In the genomic region with DNA sequence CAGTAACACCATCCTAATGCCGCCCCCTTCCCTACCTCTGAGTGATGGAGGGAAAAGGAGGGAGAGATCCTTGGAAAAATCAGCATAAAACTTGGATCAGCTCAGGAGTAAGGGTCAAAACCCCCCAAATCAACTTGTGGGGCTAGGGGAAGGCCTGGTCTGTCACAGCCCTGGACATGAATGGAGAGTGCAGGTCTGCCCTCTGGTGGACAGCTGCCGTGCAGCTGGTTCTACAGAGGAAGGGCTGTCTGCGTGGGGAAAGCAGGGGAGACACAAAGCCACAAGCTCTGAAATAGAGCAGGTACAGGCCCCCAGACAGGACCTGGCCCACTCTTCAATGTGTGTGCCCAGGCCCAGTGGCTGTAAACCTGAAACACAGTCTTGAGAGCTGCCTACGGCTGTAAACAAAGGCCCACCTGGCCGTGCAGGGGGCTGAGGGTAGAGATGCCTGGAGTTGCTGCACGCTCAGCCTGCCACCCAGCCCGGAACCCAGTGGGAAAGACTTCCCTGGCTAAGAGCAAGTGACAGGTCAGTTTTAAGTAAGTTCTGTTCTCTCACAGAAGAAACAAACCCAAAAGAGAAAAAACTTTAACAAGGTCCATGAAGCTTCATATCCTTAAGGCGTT, we compare ENCODE assay signal across 9 cellular contexts. TPM values are rescaled to one million over a fixed set of nuclear protein-coding genes. Genes with fewer than 3 reads are reported as not detected.
DNase-seq lines count a peak whose midpoint lies in the region; ATAC-seq, FAIRE-seq and TF ChIP-seq lines count a peak whose summit lies in the region.
"Had no signal": no experiment of that assay in that cellular context is flagged by ENCODE, and none has a peak within 500 bp of the region (broad histone marks: within the 10 kb centered on the region; RNA-seq: fewer than 3 reads in every experiment).

No MANE protein-coding gene starts in this region.

- POLR2A ChIA-PET in WTC11 (lab: Charles Lee) (interaction anchor here (0.6 to 1.0 kb wide), 3 partner anchors 136 to 960 kb away, joined by 3 read pairs; no protein-coding TSS in a partner anchor), HepG2 (lab: Yijun Ruan, JAX) (interaction anchor here (0.8 to 2.5 kb wide), 6 partner anchors 17 to 152 kb away, joined by 3 to 12 read pairs (median 4); a partner anchor contains a TSS)

- no peaks in the 10 kb centered on the region for H3K27me3 ChIP-seq in HepG2 (ENCODE audit: control insufficient read depth in 1 of 2, insufficient read depth in 2 of 2, low read length in 2 of 2)

- H3K9ac ChIP-seq in HepG2 (ENCODE audit: insufficient read depth, low read depth, low read length), result no peak overlapping the region

- 0 out of 2 replicates have a peak overlapping the region, but pooled peaks have one; percentile 34 for H3K4me2 ChIP-seq in HepG2 (ENCODE audit: low read depth, low read length)

- H3K4me1 Mint-ChIP-seq in WTC11, result no peaks in the 10 kb centered on the region

- CTCF ChIA-PET in WTC11 (lab: Charles Lee) (interaction anchor here (0.6 to 14.6 kb wide), 43 partner anchors 9 to 326 kb away, joined by 3 to 409 read pairs (median 6); a partner anchor contains a TSS), HepG2 (lab: Yijun Ruan, JAX; ENCODE audit: low intra/inter-chr PET ratio, low total read pairs) (interaction anchor here (1.8 to 2.9 kb wide), 4 partner anchors 11 to 258 kb away, joined by 4 to 22 read pairs (median 16); no protein-coding TSS in a partner anchor)

- no peaks in the 10 kb centered on the region for H3K9me3 ChIP-seq in HepG2 (ENCODE audit: low read length)

- TF ChIP-seq CTCF in WTC11 (IDR thresholded peaks at IDR 0.05), result peak; percentile 78
- peak; percentile 94 for TF ChIP-seq CTCF in cardiac fibroblast (IDR thresholded peaks at IDR 0.05; ENCODE audit: low read depth, low read length)
- peak; percentile 86 for TF ChIP-seq CTCF in HepG2 (CRISPR knock-in tag; IDR thresholded peaks at IDR 0.05)

- WGBS in HepG2 (ENCODE audit: low lambda C conversion rate), result 81% methylated on average over 8 of the region's 8 CpGs

- TF ChIP-seq EP300 in HepG2 (IDR thresholded peaks at IDR 0.05; ENCODE audit: low read depth in 2 of 2, low read length in 2 of 2) (no peak), HepG2 (CRISPR knock-in tag; IDR thresholded peaks at IDR 0.05; ENCODE audit: borderline replicate concordance) (no peak)

- H3K4me3 ChIP-seq in cardiac fibroblast (replicated peaks in 1 of 2; ENCODE audit: low read depth in 2 of 2, low read length in 2 of 2) (no peak overlapping the region), HepG2 (replicated peaks in 1 of 3; ENCODE audit: insufficient read depth in 1 of 3, low read depth in 2 of 3, low read length in 3 of 3) (no peak overlapping the region)

- in situ Hi-C loops in HepG2 (cut with HindIII; ENCODE audit: extremely low pct_ligation_motif_present, low pct_unique_long_range_greater_than_20kb), result loop anchor here (10.0 kb wide), 1 partner anchor 323 kb away; a partner anchor contains a TSS

- no peaks in the 10 kb centered on the region for H3K27me3 Mint-ChIP-seq in WTC11 (ENCODE audit: low read depth)
- H3K27me3 Mint-ChIP-seq: activated naive CD8-positive, alpha-beta T cell had no signal

- H3K4me1 ChIP-seq in HepG2 (ENCODE audit: insufficient read depth, low read length), result peaks cover 20% of the 10 kb centered on the region

- H3K9me3 Mint-ChIP-seq in WTC11, result no peaks in the 10 kb centered on the region

- peaks cover 53 to 87% of the 10 kb centered on the region in 2 experiments for H3K36me3 ChIP-seq in HepG2 (replicated peaks in 1 of 2; ENCODE audit: control insufficient read depth in 1 of 2, insufficient read depth in 2 of 2, low read length in 2 of 2)

- H3K36me3 Mint-ChIP-seq in WTC11, result peaks cover 44% of the 10 kb centered on the region

- H3K79me2 ChIP-seq in HepG2 (ENCODE audit: insufficient read depth, low read length), result no peaks in the 10 kb centered on the region

- no peak overlapping the region for H3K27ac ChIP-seq in HepG2 (ENCODE audit: extremely low read length, insufficient read depth, low read length)

- no peak overlapping the region for H3K27ac Mint-ChIP-seq in WTC11
- H3K27ac Mint-ChIP-seq: activated naive CD8-positive, alpha-beta T cell had no signal

- DNase-seq in GM03348 (ENCODE audit: low spot score) (peak; percentile 84), LHCN-M2 (ENCODE audit: low read depth) (peak; percentile 42), WTC11 (ENCODE audit: low spot score) (peak; percentile 79), cardiac fibroblast (ENCODE audit: low read depth in 2 of 2) (peak; percentile 61 to 63), HepG2 (ENCODE audit: low spot score) (peak; percentile 46), GOT3 (lab: John Stamatoyannopoulos, UW) (no peak)
- DNase-seq in stimulated activated CD8-positive, alpha-beta memory T cell treated with anti-CD3 and anti-CD28 coated beads, Interleukin-12 subunit alpha, Interleukin-12 subunit beta, amount 100 ng/mL, for 1 hour (ENCODE audit: low read depth), result peak; percentile 22

- 0 out of 4 replicates have a peak, but pooled peaks of 1 of the 2 experiments have one; percentile 22 for TF ChIP-seq POLR2A in HepG2 (IDR thresholded peaks at IDR 0.05; ENCODE audit: insufficient read depth in 1 of 2, low read depth in 2 of 2, low read length in 2 of 2)

- intact Hi-C loops in HepG2 (cut with micrococcal nuclease; ENCODE audit: unreplicated experiment), result loop anchor here (1.0 kb wide), 1 partner anchor 259 kb away; no protein-coding TSS in a partner anchor

- peak; percentile 46 for TF ChIP-seq RAD21 in HepG2 (CRISPR knock-in tag; IDR thresholded peaks at IDR 0.05)

- peak; percentile 47 for FAIRE-seq in HepG2 (lab: Jason Lieb, UNC)

- H3K4me3 Mint-ChIP-seq in WTC11, result no peak overlapping the region
- H3K4me3 Mint-ChIP-seq: activated naive CD8-positive, alpha-beta T cell had no signal

- ATAC-seq in WTC11 (peak; percentile 55), HepG2 (peak; percentile 80), HG02588 (IDR thresholded peaks at IDR 0.05; ENCODE audit: unreplicated experiment) (no peak)

- H2AFZ ChIP-seq in HepG2 (ENCODE audit: low read length), result no peak overlapping the region

- no TSS peak for BruUV-seq in HepG2 (replicated peaks; lab: Mats Ljungman, UMichigan)

- H4K20me1 ChIP-seq in HepG2 (ENCODE audit: insufficient read depth, low read length), result peaks cover 27% of the 10 kb centered on the region

TF ChIP-seq in WTC11, 78 proteins besides CTCF, POLR2A, EP300 and RAD21:
- TF ChIP-seq ETV6 (CRISPR knock-in tag; IDR thresholded peaks at IDR 0.05) (no peak), NR1H2 (CRISPR knock-in tag; IDR thresholded peaks at IDR 0.05) (no peak)

TF ChIP-seq in HepG2, 621 proteins besides CTCF, POLR2A, EP300 and RAD21 (continues in another document):
- no peak for TF ChIP-seq AKAP8 (CRISPR knock-in tag; IDR thresholded peaks at IDR 0.05)
- no peak for TF ChIP-seq HNF4A (CRISPR knock-in tag; IDR thresholded peaks at IDR 0.05)
- no peak for TF ChIP-seq MBNL3 (CRISPR knock-in tag; conservative IDR thresholded peaks at IDR 0.05)
- TF ChIP-seq ETV5 (CRISPR knock-in tag; IDR thresholded peaks at IDR 0.05; ENCODE audit: borderline replicate concordance), result no peak
- TF ChIP-seq, protein P1, sequence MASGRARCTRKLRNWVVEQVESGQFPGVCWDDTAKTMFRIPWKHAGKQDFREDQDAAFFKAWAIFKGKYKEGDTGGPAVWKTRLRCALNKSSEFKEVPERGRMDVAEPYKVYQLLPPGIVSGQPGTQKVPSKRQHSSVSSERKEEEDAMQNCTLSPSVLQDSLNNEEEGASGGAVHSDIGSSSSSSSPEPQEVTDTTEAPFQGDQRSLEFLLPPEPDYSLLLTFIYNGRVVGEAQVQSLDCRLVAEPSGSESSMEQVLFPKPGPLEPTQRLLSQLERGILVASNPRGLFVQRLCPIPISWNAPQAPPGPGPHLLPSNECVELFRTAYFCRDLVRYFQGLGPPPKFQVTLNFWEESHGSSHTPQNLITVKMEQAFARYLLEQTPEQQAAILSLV (CRISPR knock-in tag; IDR thresholded peaks at IDR 0.05; ENCODE audit: borderline replicate concordance), result no peak
- no peak for TF ChIP-seq FOXM1 (CRISPR knock-in tag; IDR thresholded peaks at IDR 0.05)

RNA-seq across cellular contexts. Expression of a gene that starts 16.4 kb away (rescaled TPM):
- total RNA-seq in LHCN-M2 (2014; rRNA removed) (60.5 and 81.1 TPM in 2 replicates), WTC11 (2021) (45.2 to 48.1 TPM (median 46.3 TPM) in 3 replicates), HepG2 (2016; rRNA removed; fragmentation: Illumina TruSeq; extraction: Trizol) (31.4 and 41.5 TPM in 2 replicates)
- 51.2 TPM for polyA plus RNA-seq in LHCN-M2 (2012)
- total RNA-seq in HepG2 (2016; cell fraction: cytosol; rRNA removed; fragmentation: Illumina TruSeq; extraction: Trizol; ENCODE audit: low read depth), result 21.2 TPM in 2 replicates
- 29.0 and 39.7 TPM in 2 replicates for total RNA-seq in HepG2 (2016; cell fraction: insoluble cytoplasmic fraction; rRNA removed; fragmentation: Illumina TruSeq; extraction: Trizol)
- total RNA-seq in HepG2 (2016; cell fraction: membrane; rRNA removed; fragmentation: Illumina TruSeq; extraction: Trizol), result 19.8 and 21.9 TPM in 2 replicates
- 49.0 and 49.2 TPM in 2 replicates for total RNA-seq in HepG2 (2016; cell fraction: nucleus; rRNA removed; fragmentation: Illumina TruSeq; extraction: Trizol)
- 82.0 and 89.1 TPM in 2 replicates for polyA plus RNA-seq in HepG2 (2011; rRNA removed)
- polyA plus RNA-seq in HepG2 (2011; cell fraction: cytosol; rRNA removed), result 59.3 and 68.4 TPM in 2 replicates
- polyA plus RNA-seq in HepG2 (2011; cell fraction: nucleus; rRNA removed), result 264 and 302 TPM in 2 replicates
- 34.0 and 40.7 TPM in 2 replicates for polyA plus RNA-seq in HepG2 (2012)
- 8.0 and 8.4 TPM in 2 replicates for polyA plus RNA-seq in HepG2 (2016; cell fraction: cytosol; fragmentation: Illumina TruSeq; extraction: Trizol; ENCODE audit: low read depth)
- 33.8 and 35.7 TPM in 2 replicates for polyA plus RNA-seq in HepG2 (2016; cell fraction: insoluble cytoplasmic fraction; fragmentation: Illumina TruSeq; extraction: Trizol; ENCODE audit: low read depth)
- 11.6 and 14.5 TPM in 2 replicates for polyA plus RNA-seq in HepG2 (2016; cell fraction: membrane; fragmentation: Illumina TruSeq; extraction: Trizol; ENCODE audit: low read depth)
- polyA plus RNA-seq in HepG2 (2016; cell fraction: nucleus; fragmentation: Illumina TruSeq; extraction: Trizol; ENCODE audit: insufficient read depth, low read depth), result 101 and 109 TPM in 2 replicates
- polyA minus RNA-seq in HepG2 (2011; rRNA and poly(A)+ RNA removed; ENCODE audit: low replicate concordance), result 181 and 249 TPM in 2 replicates
- 23.0 and 27.8 TPM in 2 replicates for polyA minus RNA-seq in HepG2 (2011; cell fraction: cytosol; rRNA and poly(A)+ RNA removed)
- 142 and 155 TPM in 2 replicates for polyA minus RNA-seq in HepG2 (2011; cell fraction: nucleus; rRNA and poly(A)+ RNA removed)
